In genomic region chr5:98977723-98978122, GRCh38 we compare ENCODE assay signal across 24 cellular contexts. TPM values are rescaled to one million over a fixed set of nuclear protein-coding genes. Genes with fewer than 3 reads are reported as not detected.
A peak's percentile ranks its signal among the peaks of the same experiment; 100 is the strongest.
DNase-seq lines count a peak whose midpoint lies in the region; ATAC-seq and TF ChIP-seq lines count a peak whose summit lies in the region.
"Had no signal": no experiment of that assay in that cellular context is flagged by ENCODE, and none has a peak within 500 bp of the region (broad histone marks: within the 10 kb centered on the region; RNA-seq: fewer than 3 reads in every experiment).

No MANE protein-coding gene starts in this region.

- H3K27me3 ChIP-seq in mammary epithelial cell (ENCODE audit: insufficient read depth, low read length) (no peaks in the 10 kb centered on the region), upper lobe of right lung (no peaks in the 10 kb centered on the region)
- H3K27me3 ChIP-seq: dorsolateral prefrontal cortex, spleen, transverse colon had no signal

- no peaks in the 10 kb centered on the region for H3K36me3 ChIP-seq in mammary epithelial cell (ENCODE audit: insufficient read depth, low read length)
- no peaks in the 10 kb centered on the region for H3K36me3 ChIP-seq in mucosa of descending colon (ENCODE audit: low read depth)
- H3K36me3 ChIP-seq in upper lobe of right lung, result no peaks in the 10 kb centered on the region
- H3K36me3 ChIP-seq: spleen, transverse colon had no signal

- ATAC-seq in activated CD8-positive, alpha-beta memory T cell treated with anti-CD3 and anti-CD28 coated beads, Interleukin-2, amount 10 ng/mL, durations not matched to agents 7 days and 5 days, result no peak
- peak; percentile 22 for ATAC-seq in mucosa of descending colon
- ATAC-seq in upper lobe of right lung, result peak; percentile 74
- no peak for ATAC-seq in HG03280 (IDR thresholded peaks at IDR 0.05; ENCODE audit: unreplicated experiment)
- ATAC-seq: activated T-cell treated with anti-CD3 and anti-CD28 coated beads, Interleukin-2, amount 50 U/mL, for 72 hours; CD8-positive, alpha-beta T cell; GM12878 had no signal

- H3K4me2 ChIP-seq in mammary epithelial cell (ENCODE audit: insufficient read depth, low read depth, low read length), result no peak overlapping the region

- no peaks in the 10 kb centered on the region for H3K36me3 Mint-ChIP-seq in activated CD8-positive, alpha-beta memory T cell treated with anti-CD3 and anti-CD28 coated beads, Interleukin-2, amount 10 ng/mL, durations not matched to agents 7 days and 5 days
- H3K36me3 Mint-ChIP-seq: activated naive CD4-positive, alpha-beta T cell treated with anti-CD3 and anti-CD28 coated beads, Interleukin-2, amount 10 ng/mL, durations not matched to agents 7 days and 5 days; CD8-positive, alpha-beta T cell had no signal

- DNase-seq in activated CD8-positive, alpha-beta memory T cell treated with anti-CD3 and anti-CD28 coated beads, Interleukin-2, amount 10 ng/mL, durations not matched to agents 7 days and 5 days, result no peak
- no peak for DNase-seq in activated CD8-positive, alpha-beta memory T cell treated with anti-CD3 and anti-CD28 coated beads for 24 hours
- no peak for DNase-seq in mammary epithelial cell
- DNase-seq in mucosa of descending colon, result no peak
- DNase-seq in upper lobe of right lung, result no peak
- no peak for DNase-seq in SW 1271 (lab: John Stamatoyannopoulos, UW)
- DNase-seq in NCI-H1048 (lab: John Stamatoyannopoulos, UW), result no peak
- DNase-seq: 8988T; activated CD4-positive, alpha-beta T cell treated with anti-CD3 and anti-CD28 coated beads for 1 hour; activated naive CD4-positive, alpha-beta T cell treated with anti-CD3 and anti-CD28 coated beads, Interleukin-2, amount 10 ng/mL, durations not matched to agents 7 days and 5 days; activated T-cell treated with anti-CD3 and anti-CD28 coated beads, Interleukin-2, amount 50 U/mL, for 72 hours; CD8-positive, alpha-beta T cell; central memory CD4-positive, alpha-beta T cell; DMS79; NCI-H1417; NCI-H510A treated with DMSO at 0.1 percent for 48 hours; spleen; stimulated activated CD4-positive, alpha-beta T cell treated with anti-CD3 and anti-CD28 coated beads, Interleukin-4, amount 100 ng/mL, for 1 hour; T-helper 9 cell; transverse colon had no signal

- no peak overlapping the region for H3K4me3 ChIP-seq in mammary epithelial cell (replicated peaks in 1 of 3; ENCODE audit: insufficient read depth in 1 of 3, low read depth in 2 of 3, low read length in 3 of 3)
- H3K4me3 ChIP-seq in mucosa of descending colon, result no peak overlapping the region
- H3K4me3 ChIP-seq in upper lobe of right lung, result no peak overlapping the region
- H3K4me3 ChIP-seq: dorsolateral prefrontal cortex, GM12878, spleen, transverse colon had no signal

- H3K4me1 Mint-ChIP-seq in activated CD8-positive, alpha-beta memory T cell treated with anti-CD3 and anti-CD28 coated beads, Interleukin-2, amount 10 ng/mL, durations not matched to agents 7 days and 5 days, result peaks cover 8% of the 10 kb centered on the region

- H3K9ac ChIP-seq in mammary epithelial cell (ENCODE audit: insufficient read depth, low read length), result no peak overlapping the region

- intact Hi-C loops in mammary epithelial cell (cut with micrococcal nuclease), result no loop called here
- intact Hi-C loops in mucosa of descending colon (cut with DNase I, micrococcal nuclease), result no loop called here
- intact Hi-C loops in upper lobe of right lung (cut with DNase I), result no loop called here

- no peaks in the 10 kb centered on the region for H3K79me2 ChIP-seq in mammary epithelial cell (ENCODE audit: insufficient read depth, low read length)

- H3K4me1 ChIP-seq in mammary epithelial cell (ENCODE audit: insufficient read depth, low read length) (no peaks in the 10 kb centered on the region), mucosa of descending colon (ENCODE audit: low read depth) (no peaks in the 10 kb centered on the region), upper lobe of right lung (no peaks in the 10 kb centered on the region)

- CTCF ChIA-PET in activated CD8-positive, alpha-beta memory T cell treated with anti-CD3 and anti-CD28 coated beads, Interleukin-2, amount 10 ng/mL, durations not matched to agents 7 days and 5 days (lab: Charles Lee), result interaction anchor here (0.6 kb wide), 1 partner anchor 55 kb away, joined by 3 read pairs; no protein-coding TSS in a partner anchor
- CTCF ChIA-PET in mammary epithelial cell (lab: Charles Lee; ENCODE audit: low non-redundant PET), result no interaction called here

- H3K27ac ChIP-seq in mammary epithelial cell (ENCODE audit: insufficient read depth, low read depth, low read length) (no peak overlapping the region), upper lobe of right lung (no peak overlapping the region)
- H3K27ac ChIP-seq: dorsolateral prefrontal cortex, spleen, transverse colon had no signal

- 11% methylated on average over 1 of the region's 1 CpG for WGBS in mammary epithelial cell (ENCODE audit: low coverage, missing lambda C conversion rate)

- peak overlapping the region; percentile 29 for H3K27ac Mint-ChIP-seq in activated CD8-positive, alpha-beta memory T cell treated with anti-CD3 and anti-CD28 coated beads, Interleukin-2, amount 10 ng/mL, durations not matched to agents 7 days and 5 days
- H3K27ac Mint-ChIP-seq: activated naive CD4-positive, alpha-beta T cell treated with anti-CD3 and anti-CD28 coated beads, Interleukin-2, amount 10 ng/mL, durations not matched to agents 7 days and 5 days; activated T-cell treated with anti-CD3 and anti-CD28 coated beads, Interleukin-2, amount 50 U/mL, for 72 hours; CD8-positive, alpha-beta T cell; stimulated activated naive CD8-positive, alpha-beta T cell treated with anti-CD3 and anti-CD28 coated beads, Interleukin-15, Interleukin-2, amounts not matched to agents 100 ng/mL and 50 ng/mL, for 24 hours had no signal

- no peaks in the 10 kb centered on the region for H3K27me3 Mint-ChIP-seq in activated CD8-positive, alpha-beta memory T cell treated with anti-CD3 and anti-CD28 coated beads, Interleukin-2, amount 10 ng/mL, durations not matched to agents 7 days and 5 days
- H3K27me3 Mint-ChIP-seq: stimulated activated naive CD8-positive, alpha-beta T cell treated with anti-CD3 and anti-CD28 coated beads, Interleukin-15, Interleukin-2, amounts not matched to agents 100 ng/mL and 50 ng/mL, for 24 hours had no signal

- in situ Hi-C loops in mammary epithelial cell (cut with MboI; ENCODE audit: low sequenced_read_pairs in 2 of 2), result no loop called here

- no peak for TF ChIP-seq CTCF in mammary epithelial cell (conservative IDR thresholded peaks at IDR 0.05 in 1 of 2, IDR thresholded peaks at IDR 0.05 in 1 of 2; ENCODE audit: extremely low read depth in 1 of 2, insufficient read depth in 1 of 2, low read depth in 1 of 2, low read length in 2 of 2)
- TF ChIP-seq CTCF in mucosa of descending colon (IDR thresholded peaks at IDR 0.05), result no peak
- TF ChIP-seq CTCF in upper lobe of right lung (IDR thresholded peaks at IDR 0.05), result no peak

- no peak overlapping the region for H3K4me3 Mint-ChIP-seq in activated CD8-positive, alpha-beta memory T cell treated with anti-CD3 and anti-CD28 coated beads, Interleukin-2, amount 10 ng/mL, durations not matched to agents 7 days and 5 days
- H3K4me3 Mint-ChIP-seq: activated naive CD4-positive, alpha-beta T cell treated with anti-CD3 and anti-CD28 coated beads, Interleukin-2, amount 10 ng/mL, durations not matched to agents 7 days and 5 days; activated T-cell treated with anti-CD3 and anti-CD28 coated beads, Interleukin-2, amount 50 U/mL, for 72 hours; CD8-positive, alpha-beta T cell; stimulated activated naive CD8-positive, alpha-beta T cell treated with anti-CD3 and anti-CD28 coated beads, Interleukin-15, Interleukin-2, amounts not matched to agents 100 ng/mL and 50 ng/mL, for 24 hours had no signal

- dilution Hi-C loops in mammary epithelial cell (cut with HindIII; ENCODE audit: low sequenced_read_pairs), result no loop called here

- peak overlapping the region; percentile 39 for H2AFZ ChIP-seq in mammary epithelial cell (ENCODE audit: low read depth, low read length)

- no TSS peak for BruUV-seq in mammary epithelial cell (replicated peaks; lab: Mats Ljungman, UMichigan)

- H4K20me1 ChIP-seq in mammary epithelial cell (ENCODE audit: insufficient read depth, low read length), result no peaks in the 10 kb centered on the region

- no peaks in the 10 kb centered on the region for H3K9me3 Mint-ChIP-seq in activated CD8-positive, alpha-beta memory T cell treated with anti-CD3 and anti-CD28 coated beads, Interleukin-2, amount 10 ng/mL, durations not matched to agents 7 days and 5 days (ENCODE audit: low read depth)
- H3K9me3 Mint-ChIP-seq: activated naive CD4-positive, alpha-beta T cell treated with anti-CD3 and anti-CD28 coated beads, Interleukin-2, amount 10 ng/mL, durations not matched to agents 7 days and 5 days; activated T-cell treated with anti-CD3 and anti-CD28 coated beads, Interleukin-2, amount 50 U/mL, for 72 hours; CD8-positive, alpha-beta T cell; stimulated activated naive CD8-positive, alpha-beta T cell treated with anti-CD3 and anti-CD28 coated beads, Interleukin-15, Interleukin-2, amounts not matched to agents 100 ng/mL and 50 ng/mL, for 24 hours had no signal

- H3K9me3 ChIP-seq in mammary epithelial cell (replicated peaks; ENCODE audit: insufficient read depth, low read length) (no peaks in the 10 kb centered on the region), mucosa of descending colon (no peaks in the 10 kb centered on the region), upper lobe of right lung (no peaks in the 10 kb centered on the region)
- H3K9me3 ChIP-seq: spleen, transverse colon had no signal

RNA-seq across cellular contexts. Expression of gene CHD1, which starts 48.9 kb away (rescaled TPM):
- 10 to 100 TPM; 40.9 to 49.3 TPM for total RNA-seq in activated CD8-positive, alpha-beta memory T cell treated with anti-CD3 and anti-CD28 coated beads, Interleukin-2, amount 10 ng/mL, durations not matched to agents 7 days and 5 days
- total RNA-seq in mammary epithelial cell (10 to 100 TPM; 34.9 to 39.8 TPM), mucosa of descending colon (10 to 100 TPM; 48.0 to 56.3 (median 53.0) TPM), upper lobe of right lung (33.3 TPM)
- 11.6 TPM for polyA plus RNA-seq in mammary epithelial cell
- polyA minus RNA-seq in mammary epithelial cell, result 49.4 TPM

Comparison
In these comparisons a context has a peak if more than half of its experiments do, and no peak if none do; other contexts are left out.
1. ATAC-seq: peak in mucosa of descending colon (single experiment) and upper lobe of right lung (single experiment); none in activated CD8-positive, alpha-beta memory T cell treated with anti-CD3 and anti-CD28 coated beads, Interleukin-2, amount 10 ng/mL, durations not matched to agents 7 days and 5 days (single experiment) and HG03280 (single experiment).